ENCODE assay signal across 9 cellular contexts in the genomic region with DNA sequence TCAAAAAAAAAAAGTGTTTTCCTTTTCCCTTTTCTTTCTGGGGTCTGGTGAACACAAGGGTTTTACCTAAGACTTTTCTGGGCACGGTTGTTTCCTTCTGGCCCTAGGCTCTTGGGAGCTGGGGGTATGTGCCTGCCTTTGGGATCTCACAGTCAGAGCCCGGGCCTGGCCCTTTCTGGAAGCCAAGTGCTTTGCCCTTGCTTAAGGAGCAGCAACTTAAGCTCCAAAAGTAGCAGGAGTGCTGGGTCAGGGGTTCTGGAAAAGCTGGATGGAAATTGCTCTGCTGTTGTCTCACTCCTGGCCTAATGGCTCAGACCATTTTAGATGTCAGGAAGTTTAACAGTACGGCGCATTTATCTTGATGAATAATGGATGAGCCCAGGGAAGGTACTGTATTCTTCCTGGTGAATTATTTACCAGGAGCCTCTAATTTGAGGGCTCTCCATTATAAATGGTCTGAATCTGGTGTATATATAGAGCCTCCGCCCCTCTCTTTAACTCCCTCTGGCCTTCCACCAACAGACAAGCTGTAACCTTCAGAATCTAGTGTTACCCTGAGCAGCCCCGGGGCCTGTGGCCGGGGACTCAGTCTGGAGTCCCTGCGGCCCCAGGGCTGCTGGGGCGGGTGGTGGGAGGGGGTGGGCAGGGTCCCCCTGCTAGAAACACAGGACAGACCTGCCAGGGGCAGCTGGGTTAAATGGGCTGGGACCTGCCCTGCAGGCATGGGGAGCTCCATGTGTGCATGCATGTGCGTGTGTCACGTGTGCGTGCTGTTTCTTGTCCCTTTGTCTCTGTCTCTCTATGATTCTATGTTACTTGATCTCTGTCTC. TPM values are rescaled to one million over a fixed set of nuclear protein-coding genes. Genes with fewer than 3 reads are reported as not detected.
DNase-seq lines count a peak whose midpoint lies in the region; ATAC-seq, FAIRE-seq and TF ChIP-seq lines count a peak whose summit lies in the region.
"Had no signal": no experiment of that assay in that cellular context is flagged by ENCODE, and none has a peak within 500 bp of the region (broad histone marks: within the 10 kb centered on the region; RNA-seq: fewer than 3 reads in every experiment).

No MANE protein-coding gene starts in this region.

- peak; percentile 23 for ATAC-seq in left ventricle myocardium superior
- ATAC-seq: activated CD8-positive, alpha-beta T cell treated with anti-CD3 and anti-CD28 coated beads for 36 hours had no signal

- H3K4me3 ChIP-seq in cardiac muscle cell (no peak overlapping the region), right atrium auricular region (no peak overlapping the region), urinary bladder (ENCODE audit: low read depth, low read length) (no peak overlapping the region)

- FAIRE-seq in GM12892 (lab: Jason Lieb, UNC) = no peak

- H3K27ac ChIP-seq in cardiac muscle cell (peak overlapping the region; percentile 94), right atrium auricular region (peak overlapping the region in 1 of 2 donors; percentile 15), urinary bladder (ENCODE audit: low read depth) (peak overlapping the region; percentile 72)
- H3K27ac ChIP-seq: neutrophil had no signal

- no peak for TF ChIP-seq POLR2A in GM12892 (IDR thresholded peaks at IDR 0.05; ENCODE audit: low read depth, low read length)

- WGBS in urinary bladder = 45% methylated on average over 12 of the region's 12 CpGs

- TF ChIP-seq CTCF in cardiac muscle cell (IDR thresholded peaks at IDR 0.05; ENCODE audit: low read depth, low read length) = no peak
- TF ChIP-seq CTCF in right atrium auricular region (IDR thresholded peaks at IDR 0.05) = no peak

- DNase-seq in cardiac muscle cell (ENCODE audit: low read depth in 1 of 2, low spot score in 1 of 2) (peak in 1 of 2 donors; percentile 31), right atrium auricular region (ENCODE audit: low spot score) (no peak), left ventricle myocardium superior (no peak), GM12892 (ENCODE audit: insufficient read length) (no peak), RKO (ENCODE audit: low spot score) (no peak)
- DNase-seq: activated CD8-positive, alpha-beta T cell treated with anti-CD3 and anti-CD28 coated beads for 36 hours; stimulated activated naive CD4-positive, alpha-beta T cell had no signal

- H3K36me3 ChIP-seq in cardiac muscle cell (no peaks in the 10 kb centered on the region), right atrium auricular region (no peaks in the 10 kb centered on the region), urinary bladder (ENCODE audit: insufficient read depth) (no peaks in the 10 kb centered on the region)
- H3K36me3 ChIP-seq: neutrophil had no signal

- intact Hi-C loops in left ventricle myocardium superior (cut with micrococcal nuclease) = no loop called here

- H3K27me3 ChIP-seq in cardiac muscle cell = no peaks in the 10 kb centered on the region
- H3K27me3 ChIP-seq in right atrium auricular region = no peaks in the 10 kb centered on the region
- H3K27me3 ChIP-seq: neutrophil had no signal

- H3K9me3 ChIP-seq in cardiac muscle cell (ENCODE audit: low read depth) (no peaks in the 10 kb centered on the region), right atrium auricular region (no peaks in the 10 kb centered on the region)
- H3K9me3 ChIP-seq: neutrophil had no signal

- peaks cover 37% of the 10 kb centered on the region for H3K4me1 ChIP-seq in cardiac muscle cell (ENCODE audit: low read depth)
- no peaks in the 10 kb centered on the region for H3K4me1 ChIP-seq in right atrium auricular region
- H3K4me1 ChIP-seq in urinary bladder (ENCODE audit: insufficient read depth) = peaks cover 3% of the 10 kb centered on the region

RNA-seq across cellular contexts. Expression of a gene that starts 37.5 kb away (rescaled TPM):
- total RNA-seq in cardiac muscle cell (103 and 115 TPM in 2 replicates), right atrium auricular region (10 to 100 TPM in 1 of 2 donors, 1 to 10 TPM in 1; 4.5 to 12.7 TPM), left ventricle myocardium superior (2.1 TPM), urinary bladder (89.6 TPM)
- polyA plus RNA-seq in cardiac muscle cell (75.8 and 88.0 TPM in 2 replicates), urinary bladder (49.6 TPM)
- 0.83 TPM for polyA plus RNA-seq in GM12892 (2012; ENCODE audit: missing spikeins)

RNA-seq across cellular contexts. Expression of a gene that starts 54.2 kb away (rescaled TPM):
- total RNA-seq in cardiac muscle cell (44.3 and 57.2 TPM in 2 replicates), right atrium auricular region (10 to 100 TPM; 22.5 to 46.5 TPM), left ventricle myocardium superior (35.9 TPM), urinary bladder (17.1 TPM)
- polyA plus RNA-seq in cardiac muscle cell (38.4 and 60.5 TPM in 2 replicates), urinary bladder (31.9 TPM)
- 13.5 TPM for polyA plus RNA-seq in GM12892 (2012; ENCODE audit: missing spikeins)

RNA-seq across cellular contexts. Expression of a gene that starts 54.4 kb away (rescaled TPM):
- total RNA-seq in cardiac muscle cell (49.1 and 76.8 TPM in 2 replicates), right atrium auricular region (10 to 100 TPM; 37.0 to 41.0 TPM), left ventricle myocardium superior (116 TPM), urinary bladder (9.3 TPM)
- polyA plus RNA-seq in cardiac muscle cell (148 and 188 TPM in 2 replicates), urinary bladder (61.6 TPM)
- 32.5 TPM for polyA plus RNA-seq in GM12892 (2012; ENCODE audit: missing spikeins)

RNA-seq across cellular contexts. Expression of a gene that starts 57.4 kb away (rescaled TPM):
- total RNA-seq in cardiac muscle cell = 72.1 and 76.8 TPM in 2 replicates
- polyA plus RNA-seq in cardiac muscle cell = 9.7 and 10.2 TPM in 2 replicates
- total RNA-seq in right atrium auricular region = 100 to 1,000 TPM in 1 of 2 donors, 10 to 100 TPM in 1; 59.4 to 116 TPM
- total RNA-seq in left ventricle myocardium superior = 78.7 TPM
- 19.2 TPM for total RNA-seq in urinary bladder
- 116 TPM for polyA plus RNA-seq in urinary bladder
- polyA plus RNA-seq in GM12892 (2012; ENCODE audit: missing spikeins) = 19.6 TPM

RNA-seq across cellular contexts. Expression of a gene that starts 60.0 kb away (rescaled TPM):
- total RNA-seq in cardiac muscle cell = 43.5 and 65.8 TPM in 2 replicates
- polyA plus RNA-seq in cardiac muscle cell = 33.1 and 44.9 TPM in 2 replicates
- total RNA-seq in right atrium auricular region = 1 to 10 TPM; 6.5 to 9.0 TPM
- total RNA-seq in left ventricle myocardium superior = 9.6 TPM
- total RNA-seq in urinary bladder = 26.5 TPM
- 10.8 TPM for polyA plus RNA-seq in urinary bladder
- 11.7 TPM for polyA plus RNA-seq in GM12892 (2012; ENCODE audit: missing spikeins)
